Comparison of ENCODE assay signal across 12 cellular contexts in the genomic region with DNA sequence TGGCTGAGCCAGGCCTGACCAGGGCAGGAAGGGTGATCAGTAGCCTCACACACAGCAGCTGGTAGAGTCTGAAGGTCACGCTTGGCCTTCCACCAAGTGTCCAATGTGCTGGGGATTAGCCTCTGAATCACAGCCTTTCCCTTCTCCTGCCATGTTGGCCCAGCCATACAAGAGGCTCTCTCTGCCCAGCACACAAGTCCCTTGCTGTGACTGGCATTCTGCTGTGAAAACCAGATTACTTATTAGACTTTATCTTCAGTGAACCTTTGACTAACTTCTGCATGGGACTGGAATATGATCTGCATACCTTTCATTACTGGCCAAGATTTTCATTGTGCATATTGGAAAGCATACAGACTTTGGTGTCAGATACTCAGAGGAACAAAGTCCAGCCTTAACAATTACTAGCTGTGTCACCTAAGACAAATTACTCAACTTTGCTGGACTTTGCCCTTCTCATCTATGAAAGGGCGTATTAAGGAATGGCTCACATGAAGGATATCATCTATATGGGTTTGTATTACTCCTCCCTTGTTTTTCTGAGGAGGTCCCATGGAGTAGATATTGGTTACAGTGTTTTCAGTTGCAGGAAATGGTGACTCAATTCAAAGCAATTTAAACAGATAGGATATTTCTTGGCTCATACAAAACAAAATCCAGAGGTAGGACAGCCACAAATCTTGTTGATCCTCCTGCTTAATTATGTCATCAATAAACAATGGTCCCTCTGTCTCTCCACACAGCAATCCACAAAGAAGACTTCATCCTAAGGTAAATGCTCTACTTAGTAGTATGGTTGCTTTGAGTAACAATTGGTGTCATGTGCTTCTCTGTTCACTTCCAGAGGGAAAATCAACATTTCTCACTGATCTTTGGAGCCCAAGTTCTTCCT.
DNase-seq lines count a peak whose midpoint lies in the region; ATAC-seq and TF ChIP-seq lines count a peak whose summit lies in the region.
"Had no signal": no experiment of that assay in that cellular context is flagged by ENCODE, and none has a peak within 500 bp of the region (broad histone marks: within the 10 kb centered on the region; RNA-seq: fewer than 3 reads in every experiment).

No MANE protein-coding gene starts in this region.

- H3K36me3 ChIP-seq in SJCRH30 (no peaks in the 10 kb centered on the region), rectal smooth muscle tissue (ENCODE audit: control insufficient read depth, insufficient read depth, low read length) (no peaks in the 10 kb centered on the region)

- DNase-seq in GM04503 (ENCODE audit: low read depth) (peak; percentile 50), SJCRH30 (peak; percentile 43 to 60), fibroblast of the aortic adventitia (ENCODE audit: low read depth) (peak; percentile 65), inferior parietal cortex (ENCODE audit: extremely low spot score) (no peak), AML-193 (lab: John Stamatoyannopoulos, UW) (no peak), Kasumi-1 (lab: John Stamatoyannopoulos, UW) (no peak)
- DNase-seq: activated CD8-positive, alpha-beta T cell treated with anti-CD3 and anti-CD28 coated beads for 36 hours; amniotic stem cell; glutamatergic neuron; stimulated activated naive CD8-positive, alpha-beta T cell treated with anti-CD3 and anti-CD28 coated beads, Interleukin-15, amount 100 ng/mL, for 72 hours had no signal

- no peak for ATAC-seq in HG03460 (IDR thresholded peaks at IDR 0.05; ENCODE audit: unreplicated experiment)
- ATAC-seq: activated CD8-positive, alpha-beta T cell treated with anti-CD3 and anti-CD28 coated beads for 36 hours; stimulated activated naive CD8-positive, alpha-beta T cell treated with anti-CD3 and anti-CD28 coated beads, Interleukin-15, amount 100 ng/mL, for 72 hours had no signal

- H3K4me1 ChIP-seq in SJCRH30: peaks cover 14% of the 10 kb centered on the region
- peaks cover 5% of the 10 kb centered on the region for H3K4me1 ChIP-seq in rectal smooth muscle tissue (ENCODE audit: control insufficient read depth, insufficient read depth, low read length)

- H3K9ac ChIP-seq in rectal smooth muscle tissue (ENCODE audit: low read length): no peak overlapping the region

- no peak overlapping the region for H3K4me3 ChIP-seq in SJCRH30
- H3K4me3 ChIP-seq in fibroblast of the aortic adventitia (ENCODE audit: low read depth, low read length): no peak overlapping the region
- H3K4me3 ChIP-seq in rectal smooth muscle tissue (ENCODE audit: low read length): peak overlapping the region; percentile 12

- H3K27ac ChIP-seq in SJCRH30: peak overlapping the region; percentile 46
- H3K27ac ChIP-seq in rectal smooth muscle tissue (ENCODE audit: low read depth, low read length): no peak overlapping the region

- no peaks in the 10 kb centered on the region for H3K27me3 ChIP-seq in SJCRH30
- no peaks in the 10 kb centered on the region for H3K27me3 ChIP-seq in rectal smooth muscle tissue (ENCODE audit: control insufficient read depth, insufficient read depth, low read length)

- H3K9me3 ChIP-seq in SJCRH30 (replicated peaks): 0 out of 2 replicates have a peak, but pooled peaks cover 2% of the 10 kb centered on the region

- no peak for TF ChIP-seq CTCF in fibroblast of the aortic adventitia (IDR thresholded peaks at IDR 0.05; ENCODE audit: insufficient read depth, low read length)

Comparison
In these comparisons a context has a peak if more than half of its experiments do, and no peak if none do; other contexts are left out.
1. DNase-seq: peak in GM04503 (single experiment), SJCRH30 (2 of 2) and fibroblast of the aortic adventitia (single experiment); none in inferior parietal cortex (single experiment), AML-193 (0 of 2) and Kasumi-1 (0 of 2).